Comparison of ENCODE assay signal across 24 cellular contexts in the genomic region with DNA sequence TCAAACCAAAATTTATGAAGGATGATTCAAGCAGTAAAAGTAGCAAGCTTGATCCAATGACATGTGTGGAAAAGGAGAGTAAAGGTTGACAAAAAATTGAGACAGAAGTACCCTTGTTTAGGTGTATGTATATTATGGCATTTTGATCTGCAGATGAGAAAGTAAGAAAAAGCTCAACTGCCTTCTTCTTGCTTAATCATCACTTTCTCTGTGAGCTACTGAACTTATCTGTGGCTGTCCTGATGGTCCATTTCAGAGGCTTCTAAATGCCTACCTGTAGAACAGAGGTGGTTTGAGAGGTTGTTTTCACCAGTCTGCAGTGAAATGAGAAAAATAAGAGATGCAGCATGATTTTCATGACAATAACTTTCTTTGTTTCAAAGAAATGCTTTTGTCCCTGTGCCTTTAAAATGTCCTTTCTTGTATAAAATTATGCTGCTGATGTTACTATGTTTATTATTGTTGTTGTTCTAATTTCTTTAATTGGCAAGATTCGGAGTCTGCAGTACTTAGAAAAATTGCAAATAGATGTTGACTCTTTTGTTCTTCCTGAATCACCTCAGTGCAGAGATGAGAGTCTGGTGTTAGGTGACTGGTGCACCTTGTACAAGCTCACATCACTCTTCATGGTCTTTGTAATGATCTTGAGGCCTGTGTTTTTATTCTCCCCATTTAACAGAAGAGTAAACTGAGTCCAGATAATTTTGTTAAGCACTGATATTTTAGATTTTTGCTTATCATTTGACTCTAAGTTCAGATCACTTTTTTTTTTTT.
A peak's percentile ranks its signal among the peaks of the same experiment; 100 is the strongest.
DNase-seq lines count a peak whose midpoint lies in the region; ATAC-seq and TF ChIP-seq lines count a peak whose summit lies in the region.
"Had no signal": no experiment of that assay in that cellular context is flagged by ENCODE, and none has a peak within 500 bp of the region (broad histone marks: within the 10 kb centered on the region; RNA-seq: fewer than 3 reads in every experiment).

No MANE protein-coding gene starts in this region.

- H3K9me3 ChIP-seq in T-helper 17 cell (ENCODE audit: control insufficient read depth, low read length, poor library complexity, severe bottlenecking) (no peaks in the 10 kb centered on the region), thyroid gland (no peaks in the 10 kb centered on the region)
- H3K9me3 ChIP-seq: pancreas, SK-N-SH had no signal

- no peaks in the 10 kb centered on the region for H3K4me1 ChIP-seq in thyroid gland
- H3K4me1 ChIP-seq: pancreas, stomach, transverse colon had no signal

- H3K4me3 ChIP-seq in thyroid gland (replicated peaks in 1 of 3): no peak overlapping the region
- H3K4me3 ChIP-seq: pancreas, stomach, transverse colon had no signal

- H3K27me3 Mint-ChIP-seq in stimulated activated naive CD8-positive, alpha-beta T cell treated with anti-CD3 and anti-CD28 coated beads, Interleukin-15, Interleukin-2, amounts not matched to agents 100 ng/mL and 50 ng/mL, for 24 hours: no peaks in the 10 kb centered on the region
- H3K27me3 Mint-ChIP-seq in T-helper 17 cell: no peaks in the 10 kb centered on the region
- H3K27me3 Mint-ChIP-seq in central memory CD8-positive, alpha-beta T cell: no peaks in the 10 kb centered on the region

- no peak overlapping the region for H3K27ac ChIP-seq in thyroid gland
- H3K27ac ChIP-seq: pancreas had no signal

- intact Hi-C loops in thyroid gland (cut with DNase I): no loop called here

- H3K27me3 ChIP-seq in thyroid gland: no peaks in the 10 kb centered on the region
- H3K27me3 ChIP-seq: stomach, transverse colon had no signal

- WGBS in thyroid gland, 2 donors: 71 to 84% methylated on average over 1 of the region's 1 CpG

- H3K36me3 ChIP-seq in thyroid gland: no peaks in the 10 kb centered on the region
- H3K36me3 ChIP-seq: pancreas, stomach, transverse colon had no signal

- no peak for DNase-seq in stimulated activated naive CD8-positive, alpha-beta T cell treated with anti-CD3 and anti-CD28 coated beads, Interleukin-15, Interleukin-2, amounts not matched to agents 100 U/mL and 50 U/mL, for 24 hours
- DNase-seq in T-helper 17 cell (no peak), thyroid gland (no peak), inferior parietal cortex (ENCODE audit: extremely low spot score) (no peak)
- DNase-seq in central memory CD8-positive, alpha-beta T cell (ENCODE audit: low spot score in 2 of 2): no peak
- DNase-seq: activated CD8-positive, alpha-beta memory T cell treated with anti-CD3 and anti-CD28 coated beads for 24 hours; activated effector memory CD4-positive, alpha-beta T cell treated with anti-CD3 and anti-CD28 coated beads, Interleukin-2, amount 50 U/mL, for 16 hours; anterior cingulate cortex; DMS153; kidney; midbrain; NCI-H1092; NCI-H2029; NCI-H226; NCI-H82; nephron progenitor cell; pancreas; SK-N-SH; stimulated activated CD4-positive, alpha-beta T cell treated with anti-CD3 and anti-CD28 coated beads, Interleukin-2, amount 100 ng/mL, for 48 hours; stomach; T-helper 9 cell; transverse colon had no signal

- no peak for TF ChIP-seq POLR2A in thyroid gland (IDR thresholded peaks at IDR 0.05)

- peak overlapping the region; percentile 44 for H3K4me3 Mint-ChIP-seq in stimulated activated naive CD8-positive, alpha-beta T cell treated with anti-CD3 and anti-CD28 coated beads, Interleukin-15, Interleukin-2, amounts not matched to agents 100 ng/mL and 50 ng/mL, for 24 hours
- peak overlapping the region; percentile 55 for H3K4me3 Mint-ChIP-seq in T-helper 17 cell
- H3K4me3 Mint-ChIP-seq in central memory CD8-positive, alpha-beta T cell: peak overlapping the region; percentile 46
- H3K4me3 Mint-ChIP-seq: nephron progenitor cell had no signal

- peaks cover 16% of the 10 kb centered on the region for H3K9me3 Mint-ChIP-seq in stimulated activated naive CD8-positive, alpha-beta T cell treated with anti-CD3 and anti-CD28 coated beads, Interleukin-15, Interleukin-2, amounts not matched to agents 100 ng/mL and 50 ng/mL, for 24 hours
- H3K9me3 Mint-ChIP-seq in central memory CD8-positive, alpha-beta T cell: peaks cover 9% of the 10 kb centered on the region

- H3K27ac Mint-ChIP-seq in stimulated activated naive CD8-positive, alpha-beta T cell treated with anti-CD3 and anti-CD28 coated beads, Interleukin-15, Interleukin-2, amounts not matched to agents 100 ng/mL and 50 ng/mL, for 24 hours: peak overlapping the region; percentile 54
- H3K27ac Mint-ChIP-seq in T-helper 17 cell: peak overlapping the region; percentile 97
- peak overlapping the region; percentile 97 for H3K27ac Mint-ChIP-seq in central memory CD8-positive, alpha-beta T cell (ENCODE audit: low read depth)
- H3K27ac Mint-ChIP-seq: nephron progenitor cell had no signal

- ATAC-seq in stimulated activated naive CD8-positive, alpha-beta T cell treated with anti-CD3 and anti-CD28 coated beads, Interleukin-15, Interleukin-2, amounts not matched to agents 100 U/mL and 50 U/mL, for 24 hours: no peak
- peak; percentile 57 for ATAC-seq in T-helper 17 cell
- ATAC-seq in central memory CD8-positive, alpha-beta T cell (replicated peaks; ENCODE audit: extremely low read depth, poor library complexity, severe bottlenecking): no peak
- no peak for ATAC-seq in GM18867 (IDR thresholded peaks at IDR 0.05; ENCODE audit: unreplicated experiment)
- ATAC-seq: pancreas had no signal

- no peak for TF ChIP-seq CTCF in thyroid gland (IDR thresholded peaks at IDR 0.05)

- peaks cover 12% of the 10 kb centered on the region for H3K36me3 Mint-ChIP-seq in stimulated activated naive CD8-positive, alpha-beta T cell treated with anti-CD3 and anti-CD28 coated beads, Interleukin-15, Interleukin-2, amounts not matched to agents 100 ng/mL and 50 ng/mL, for 24 hours (ENCODE audit: low read depth)
- peaks cover 3% of the 10 kb centered on the region for H3K36me3 Mint-ChIP-seq in T-helper 17 cell (ENCODE audit: low read depth)
- peaks cover 11% of the 10 kb centered on the region for H3K36me3 Mint-ChIP-seq in central memory CD8-positive, alpha-beta T cell (ENCODE audit: insufficient read depth)

- peaks cover 47% of the 10 kb centered on the region for H3K4me1 Mint-ChIP-seq in stimulated activated naive CD8-positive, alpha-beta T cell treated with anti-CD3 and anti-CD28 coated beads, Interleukin-15, Interleukin-2, amounts not matched to agents 100 ng/mL and 50 ng/mL, for 24 hours (ENCODE audit: low read depth)
- peaks cover 29% of the 10 kb centered on the region for H3K4me1 Mint-ChIP-seq in T-helper 17 cell
- H3K4me1 Mint-ChIP-seq in central memory CD8-positive, alpha-beta T cell: peaks cover 48% of the 10 kb centered on the region
- H3K4me1 Mint-ChIP-seq: nephron progenitor cell had no signal
